Comparison of ENCODE assay signal across 7 cellular contexts in the genomic region with DNA sequence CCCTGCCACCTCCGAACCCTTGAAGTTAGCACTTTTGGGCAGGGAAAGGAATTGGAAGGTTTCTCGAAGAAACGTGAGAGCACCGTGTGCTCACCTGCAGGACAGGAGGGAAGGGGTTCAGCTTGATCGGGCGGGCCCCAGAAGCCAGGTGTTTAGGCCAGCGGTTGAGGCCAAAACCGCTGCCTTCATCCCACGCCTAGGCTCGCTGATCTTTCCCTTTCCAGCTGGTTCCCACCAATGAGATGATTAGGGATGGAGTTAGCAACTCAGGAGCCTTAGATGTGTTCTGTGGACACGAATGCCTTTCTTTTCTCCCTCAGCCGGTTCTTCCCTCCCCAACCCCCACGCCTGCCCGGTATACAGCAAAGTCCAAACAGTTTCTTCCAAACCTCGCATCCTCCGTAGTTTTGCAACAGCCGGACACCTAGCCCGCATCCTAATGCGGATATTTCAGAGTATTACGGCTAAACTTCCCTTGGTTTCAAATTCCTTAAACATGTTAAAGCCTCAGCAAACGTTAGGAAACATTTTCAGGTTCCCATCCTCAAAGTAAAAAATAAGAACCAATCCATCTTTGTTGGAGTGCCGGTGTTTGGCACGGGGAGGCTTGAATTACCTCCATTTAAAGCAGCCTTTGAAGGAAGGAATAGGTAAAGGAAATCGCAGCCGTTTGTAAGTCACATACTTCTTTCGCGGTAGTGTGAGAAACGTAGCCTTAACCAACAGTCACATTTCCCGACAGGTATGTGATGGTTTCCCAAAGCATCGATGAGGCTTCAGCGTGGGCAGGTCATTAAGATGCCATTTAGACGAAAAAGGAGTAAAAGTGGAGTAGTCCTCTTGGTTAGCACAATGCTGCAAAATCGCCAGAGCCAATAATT. TPM values are rescaled to one million over a fixed set of nuclear protein-coding genes. Genes with fewer than 3 reads are reported as not detected.
A peak's percentile ranks its signal among the peaks of the same experiment; 100 is the strongest.
DNase-seq lines count a peak whose midpoint lies in the region; ATAC-seq and TF ChIP-seq lines count a peak whose summit lies in the region.

No MANE protein-coding gene starts in this region.

- no peaks in the 10 kb centered on the region for H3K36me3 ChIP-seq in effector memory CD4-positive, alpha-beta T cell (ENCODE audit: control insufficient read depth, insufficient read depth, low read length)
- no peaks in the 10 kb centered on the region for H3K36me3 ChIP-seq in tibial artery

- no peaks in the 10 kb centered on the region for H3K9me3 ChIP-seq in effector memory CD4-positive, alpha-beta T cell (ENCODE audit: control insufficient read depth, low read length)
- H3K9me3 ChIP-seq in mononuclear cell (ENCODE audit: low read depth, low read length), result no peaks in the 10 kb centered on the region
- no peaks in the 10 kb centered on the region for H3K9me3 ChIP-seq in tibial artery

- DNase-seq in GM10248 (ENCODE audit: extremely low spot score) (peak; percentile 19), SW480 (ENCODE audit: low spot score) (peak; percentile 33), tibial artery (no peak)
- DNase-seq in effector memory CD4-positive, alpha-beta T cell, result no peak

- CTCF ChIA-PET in GM10248 (lab: Yijun Ruan, JAX), result interaction anchor here (0.7 to 10.3 kb wide), 8 partner anchors 11 to 148 kb away, joined by 3 to 105 read pairs (median 3); no protein-coding TSS in a partner anchor

- H3K4me1 ChIP-seq in effector memory CD4-positive, alpha-beta T cell (ENCODE audit: control insufficient read depth, insufficient read depth, low read length, poor library complexity, severe bottlenecking), result peaks cover 51% of the 10 kb centered on the region
- peaks cover 54% of the 10 kb centered on the region for H3K4me1 ChIP-seq in mononuclear cell (ENCODE audit: insufficient read depth, low read length)
- H3K4me1 ChIP-seq in tibial artery, result peaks cover 0 to 20% (median 6%) of the 10 kb centered on the region in 4 donors

- POLR2A ChIA-PET in GM10248 (lab: Yijun Ruan, JAX), result no interaction called here

- TF ChIP-seq CTCF in GM10248 (IDR thresholded peaks at IDR 0.05; ENCODE audit: control extremely low read depth, extremely low read depth, low read depth, missing control alignments) (no peak), tibial artery (IDR thresholded peaks at IDR 0.05) (no peak)

- intact Hi-C loops in tibial artery (cut with DNase I; ENCODE audit: low total_unique reads), result loop anchor here (2.0 to 10.0 kb wide), 2 partner anchors 109 to 129 kb away; partner anchors contain the start of gene LRRC8B

- no peaks in the 10 kb centered on the region for H3K27me3 ChIP-seq in effector memory CD4-positive, alpha-beta T cell (replicated peaks; ENCODE audit: control insufficient read depth, insufficient read depth, low read length, poor library complexity, severe bottlenecking)
- no peaks in the 10 kb centered on the region for H3K27me3 ChIP-seq in mononuclear cell (ENCODE audit: insufficient read depth, low read length)
- no peaks in the 10 kb centered on the region for H3K27me3 ChIP-seq in tibial artery

- H3K4me3 ChIP-seq in effector memory CD4-positive, alpha-beta T cell (ENCODE audit: insufficient read depth, low read depth, low read length, poor library complexity, severe bottlenecking), result peak overlapping the region; percentile 90
- H3K4me3 ChIP-seq in mononuclear cell (ENCODE audit: low read length) (peak overlapping the region; percentile 86), tibial artery (peak overlapping the region; percentile 80 to 88)

- ATAC-seq in HG03175 (IDR thresholded peaks at IDR 0.05; ENCODE audit: unreplicated experiment), result peak; percentile 16
- no peak for ATAC-seq in GM18520 (IDR thresholded peaks at IDR 0.05; ENCODE audit: unreplicated experiment)

- peak overlapping the region; percentile 93 for H3K27ac ChIP-seq in effector memory CD4-positive, alpha-beta T cell (ENCODE audit: insufficient read depth, low read length, poor library complexity, severe bottlenecking)
- peak overlapping the region; percentile 79 to 83 for H3K27ac ChIP-seq in tibial artery

RNA-seq across cellular contexts. Expression of gene LRRC8C, which starts 1.1 kb away (rescaled TPM):
- total RNA-seq in mononuclear cell, result 46.0 TPM

Comparison
In these comparisons a context has a peak if more than half of its experiments do, and no peak if none do; other contexts are left out.
1. DNase-seq: peak in GM10248 (single experiment) and SW480 (single experiment); none in effector memory CD4-positive, alpha-beta T cell (0 of 3) and tibial artery (0 of 2).
2. Peak in every context shown above with its lines, with median percentiles within 50 percentile points of each other: H3K4me3 ChIP-seq.